35 cellular contexts compared by ENCODE assay signal in genomic region chr3:145489011-145489410, GRCh38.
"Had no signal": no experiment of that assay in that cellular context is flagged by ENCODE, and none has a peak within 500 bp of the region (broad histone marks: within the 10 kb centered on the region; RNA-seq: fewer than 3 reads in every experiment).

No MANE protein-coding gene starts in this region.

- H3K27me3 ChIP-seq: MG63 had no signal

- H3K36me3 ChIP-seq: MG63 had no signal

- H3K4me2 ChIP-seq: KMS-11 had no signal

- DNase-seq: Karpas-422, Kasumi-1, MG63, MM.1S, MV-4-11, NCI-H1048, NCI-H1092, NCI-H1092 treated with DMSO at 0.1 percent for 48 hours, NCI-H1105, NCI-H1105 treated with DMSO at 0.1 percent for 48 hours, NCI-H1417, NCI-H1417 treated with DMSO at 0.1 percent for 48 hours, NCI-H1436, NCI-H1436 treated with DMSO at 0.1 percent for 48 hours, NCI-H146, NCI-H1694, NCI-H1694 treated with DMSO at 0.1 percent for 48 hours, NCI-H187, NCI-H187 treated with DMSO at 0.1 percent for 48 hours, NCI-H1930, NCI-H2029, NCI-H2029 treated with DMSO at 0.1 percent for 48 hours, NCI-H2081, NCI-H2081 treated with DMSO at 0.1 percent for 48 hours, NCI-H2107, NCI-H2171, NCI-H2171 treated with DMSO at 0.1 percent for 48 hours, NCI-H2227 treated with DMSO at 0.1 percent for 48 hours, NCI-H226, NCI-H345, NCI-H446, NCI-H446 treated with DMSO at 0.1 percent for 48 hours, NCI-H510A, NCI-H510A treated with DMSO at 0.1 percent for 48 hours had no signal

- H3K27ac ChIP-seq: KMS-11 had no signal

- H3K9ac ChIP-seq: KMS-11 had no signal

- H3K4me3 ChIP-seq: MG63 had no signal

- H3K9me3 ChIP-seq: MG63 had no signal
